Comparison of ENCODE assay signal across 8 cellular contexts in the genomic region with DNA sequence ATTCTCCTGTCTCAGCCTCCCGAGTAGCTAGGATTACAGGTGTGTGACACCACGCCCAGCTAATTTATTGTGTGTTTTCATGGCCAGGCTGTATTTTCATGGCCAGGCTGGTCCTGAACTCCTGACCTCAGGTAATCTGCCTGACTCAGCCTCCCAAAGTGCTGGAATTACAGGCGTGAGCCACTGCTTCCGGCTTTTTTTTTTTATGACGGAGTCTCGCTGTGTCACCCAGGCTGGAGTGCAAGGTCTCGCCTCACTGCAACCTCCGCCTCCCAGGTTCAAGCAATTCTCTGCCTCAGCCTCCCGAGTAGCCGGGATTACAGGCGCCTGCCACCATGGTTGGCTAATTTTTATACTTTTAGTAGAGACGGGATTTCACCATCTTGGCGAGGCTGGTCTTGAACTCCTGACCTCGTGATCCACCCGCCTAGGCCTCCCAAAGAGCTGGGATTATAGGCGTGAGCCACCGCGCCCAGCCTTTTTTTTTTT. TPM values are rescaled to one million over a fixed set of nuclear protein-coding genes. Genes with fewer than 3 reads are reported as not detected.
A peak's percentile ranks its signal among the peaks of the same experiment; 100 is the strongest.
DNase-seq lines count a peak whose midpoint lies in the region; FAIRE-seq and TF ChIP-seq lines count a peak whose summit lies in the region.
"Not testable (repeated sequence)": the region's sequence is repeated elsewhere in the genome, so short reads cannot be mapped to it uniquely, and the experiment has no call there.
"Had no signal": no experiment of that assay in that cellular context is flagged by ENCODE, and none has a peak within 500 bp of the region (broad histone marks: within the 10 kb centered on the region; RNA-seq: fewer than 3 reads in every experiment).

No MANE protein-coding gene starts in this region.

- BruUV-seq in OCI-LY7 (replicated peaks; lab: Mats Ljungman, UMichigan) = not testable (repeated sequence)

- H3K79me1 ChIP-seq in H1 (ENCODE audit: low read depth, low read length) = not testable (repeated sequence)

- not testable (repeated sequence) for H2AFZ ChIP-seq in OCI-LY7 (ENCODE audit: low read length); H1 (ENCODE audit: low read length)

- not testable (repeated sequence) for H2BK120ac ChIP-seq in H1 (replicated peaks; ENCODE audit: low read depth, low read length)

- not testable (repeated sequence) for H3K9me2 ChIP-seq in OCI-LY7 (ENCODE audit: insufficient read depth, low read length)

- peak overlapping the region; percentile 87; the same call in 1 of the 2 replicates for H2BK20ac ChIP-seq in H1 (ENCODE audit: low read length)

- H4K8ac ChIP-seq in H1 (ENCODE audit: extremely low read depth, insufficient read depth, low read length) = not testable (repeated sequence)

- not testable (repeated sequence) for H4K20me1 ChIP-seq in BLaER1 treated with 17β-estradiol and CSF1 and Interleukin-3, amounts not matched to agents 10 nM and 100 nM; OCI-LY7 (ENCODE audit: insufficient read depth, low read length); H1 (replicated peaks in 1 of 2; ENCODE audit: control insufficient read depth in 1 of 2, insufficient read depth in 2 of 2, low read length in 2 of 2)

- peaks cover 11 to 28% (median 25%) of the 10 kb centered on the region in 10 experiments for H3K4me1 ChIP-seq in BLaER1 treated with 17β-estradiol and CSF1 and Interleukin-3, amounts not matched to agents 10 nM and 100 nM
- peaks cover 50% of the 10 kb centered on the region for H3K4me1 ChIP-seq in OCI-LY7 (ENCODE audit: insufficient read depth, low read length, poor library complexity, severe bottlenecking)
- H3K4me1 ChIP-seq in H1 (replicated peaks in 1 of 4; ENCODE audit: control insufficient read depth in 3 of 4, insufficient read depth in 4 of 4, low read length in 3 of 4) = not testable (repeated sequence)

- H2AK5ac ChIP-seq in H1 (ENCODE audit: low read depth, low read length) = not testable (repeated sequence)

- intact Hi-C loops in OCI-LY7 (cut with micrococcal nuclease; ENCODE audit: unreplicated experiment) = not testable (repeated sequence)

- POLR2A ChIA-PET in OCI-LY7 (lab: Charles Lee) (interaction anchor here (0.6 to 16.1 kb wide), 6 partner anchors 10 to 1786 kb away, joined by 3 to 793 read pairs (median 6); a partner anchor contains a TSS), H1 (lab: Charles Lee; ENCODE audit: partially characterized antibody) (interaction anchor here (0.6 to 43.5 kb wide), 13 partner anchors 9 to 1840 kb away, joined by 3 to 1982 read pairs (median 4); a partner anchor contains a TSS)
- POLR2A ChIA-PET in activated CD4-positive, alpha-beta memory T cell treated with anti-CD3 and anti-CD28 coated beads, Interleukin-2, amount 10 ng/mL, durations not matched to agents 7 days and 5 days (lab: Charles Lee) = interaction anchor here (1.0 to 16.9 kb wide), 6 partner anchors 8 to 135 kb away, joined by 3 to 2531 read pairs (median 218); a partner anchor contains a TSS

- WGBS in H1 (ENCODE audit: extremely low coverage in 1 of 2, insufficient coverage in 1 of 2, insufficient read length in 1 of 2, insufficient replicate concordance in 2 of 2, low coverage in 1 of 2, low lambda C conversion rate in 2 of 2, missing lambda C conversion rate in 1 of 2), 2 experiments = 97% methylated on average over 15 of the region's 18 CpGs; no CpG with 5 or more reads in 1 of the 2 experiments

- FAIRE-seq in H1 (lab: Jason Lieb, UNC) = not testable (repeated sequence)

- not testable (repeated sequence) for H3K18ac ChIP-seq in H1 (ENCODE audit: extremely low read depth, low read length)

- not testable (repeated sequence) for H3K23ac ChIP-seq in H1 (ENCODE audit: insufficient read length)

- TF ChIP-seq POLR2A in H1 (IDR thresholded peaks at IDR 0.05; ENCODE audit: control extremely low read depth in 1 of 2, low read depth in 2 of 2, low read length in 2 of 2) = not testable (repeated sequence)

- H3K9me3 Mint-ChIP-seq in HFFc6; activated CD4-positive, alpha-beta memory T cell treated with anti-CD3 and anti-CD28 coated beads, Interleukin-2, amount 10 ng/mL, durations not matched to agents 7 days and 5 days; activated naive CD4-positive, alpha-beta T cell treated with anti-CD3 and anti-CD28 coated beads, Interleukin-2, amount 10 ng/mL, durations not matched to agents 7 days and 5 days; neural crest cell: not testable (repeated sequence)

- H3K9me3 ChIP-seq in BLaER1 treated with 17β-estradiol and CSF1 and Interleukin-3, amounts not matched to agents 10 nM and 100 nM (replicated peaks in 1 of 11); OCI-LY7 (ENCODE audit: low read length); H1 (ENCODE audit: insufficient read depth in 2 of 2, low read depth in 1 of 2, low read length in 1 of 2): not testable (repeated sequence)

- H3K27me3 ChIP-seq in BLaER1 treated with 17β-estradiol and CSF1 and Interleukin-3, amounts not matched to agents 10 nM and 100 nM; H1 (replicated peaks in 1 of 4; ENCODE audit: control insufficient read depth in 3 of 4, extremely low read depth in 1 of 4, insufficient read depth in 3 of 4, low read length in 3 of 4): not testable (repeated sequence)

- H3K14ac ChIP-seq in H1 (ENCODE audit: insufficient read length) = not testable (repeated sequence)

- H4K91ac ChIP-seq in H1 (replicated peaks; ENCODE audit: insufficient read length, low read length) = not testable (repeated sequence)

- not testable (repeated sequence) for TF ChIP-seq RAD21 in H1 (IDR thresholded peaks at IDR 0.05 in 1 of 2, conservative IDR thresholded peaks at IDR 0.05 in 1 of 2; ENCODE audit: low read depth in 2 of 2, low read length in 2 of 2)

- not testable (repeated sequence) for DNase-seq in HFFc6; OCI-LY7 (ENCODE audit: low spot score); activated CD4-positive, alpha-beta memory T cell treated with anti-CD3 and anti-CD28 coated beads, Interleukin-2, amount 10 ng/mL, durations not matched to agents 7 days and 5 days; activated naive CD4-positive, alpha-beta T cell treated with anti-CD3 and anti-CD28 coated beads, Interleukin-2, amount 10 ng/mL, durations not matched to agents 7 days and 5 days; H1 (ENCODE audit: low read depth in 1 of 2, low spot score in 2 of 2); neural crest cell (ENCODE audit: low read depth, low spot score)

- H3K4me1 Mint-ChIP-seq in HFFc6 (ENCODE audit: low read depth) (peaks cover 33% of the 10 kb centered on the region), neural crest cell (peaks cover 33% of the 10 kb centered on the region)
- peaks cover 39% of the 10 kb centered on the region for H3K4me1 Mint-ChIP-seq in activated CD4-positive, alpha-beta memory T cell treated with anti-CD3 and anti-CD28 coated beads, Interleukin-2, amount 10 ng/mL, durations not matched to agents 7 days and 5 days
- peaks cover 53% of the 10 kb centered on the region for H3K4me1 Mint-ChIP-seq in activated naive CD4-positive, alpha-beta T cell treated with anti-CD3 and anti-CD28 coated beads, Interleukin-2, amount 10 ng/mL, durations not matched to agents 7 days and 5 days

- not testable (repeated sequence) for H3K56ac ChIP-seq in H1 (replicated peaks; ENCODE audit: insufficient read length, low read depth, low read length)

- H3K79me2 ChIP-seq in OCI-LY7 (ENCODE audit: insufficient read depth, low read depth, low read length); H1 (ENCODE audit: control insufficient read depth in 1 of 2, insufficient read depth in 2 of 2, low read length in 2 of 2): not testable (repeated sequence)

- H3K36me3 Mint-ChIP-seq in HFFc6 (ENCODE audit: low read depth); activated naive CD4-positive, alpha-beta T cell treated with anti-CD3 and anti-CD28 coated beads, Interleukin-2, amount 10 ng/mL, durations not matched to agents 7 days and 5 days; neural crest cell (ENCODE audit: low read depth): not testable (repeated sequence)
- H3K36me3 Mint-ChIP-seq in activated CD4-positive, alpha-beta memory T cell treated with anti-CD3 and anti-CD28 coated beads, Interleukin-2, amount 10 ng/mL, durations not matched to agents 7 days and 5 days (ENCODE audit: low read depth) = peaks cover 10% of the 10 kb centered on the region

- H2BK5ac ChIP-seq in H1 (ENCODE audit: low read depth, low read length) = not testable (repeated sequence)

- H3K27ac Mint-ChIP-seq in HFFc6 = peak overlapping the region; percentile 98
- peak overlapping the region; percentile 99 for H3K27ac Mint-ChIP-seq in activated CD4-positive, alpha-beta memory T cell treated with anti-CD3 and anti-CD28 coated beads, Interleukin-2, amount 10 ng/mL, durations not matched to agents 7 days and 5 days
- H3K27ac Mint-ChIP-seq in activated naive CD4-positive, alpha-beta T cell treated with anti-CD3 and anti-CD28 coated beads, Interleukin-2, amount 10 ng/mL, durations not matched to agents 7 days and 5 days = peak overlapping the region; percentile 42
- H3K27ac Mint-ChIP-seq in neural crest cell (ENCODE audit: unreplicated experiment) = not testable (repeated sequence)

- H3K4me3 Mint-ChIP-seq in HFFc6; activated CD4-positive, alpha-beta memory T cell treated with anti-CD3 and anti-CD28 coated beads, Interleukin-2, amount 10 ng/mL, durations not matched to agents 7 days and 5 days: not testable (repeated sequence)
- H3K4me3 Mint-ChIP-seq in activated naive CD4-positive, alpha-beta T cell treated with anti-CD3 and anti-CD28 coated beads, Interleukin-2, amount 10 ng/mL, durations not matched to agents 7 days and 5 days = peak overlapping the region; percentile 91
- H3K4me3 Mint-ChIP-seq in neural crest cell = peak overlapping the region; percentile 66

- peak overlapping the region in 8 of 11 experiments; percentile 36 to 99 (median 97); a peak in 10 of 22 replicates for H3K27ac ChIP-seq in BLaER1 treated with 17β-estradiol and CSF1 and Interleukin-3, amounts not matched to agents 10 nM and 100 nM
- peak overlapping the region; percentile 93 for H3K27ac ChIP-seq in OCI-LY7 (ENCODE audit: low read depth, low read length, poor library complexity, severe bottlenecking)
- not testable (repeated sequence) for H3K27ac ChIP-seq in H1 (ENCODE audit: low read depth, low read length)

- H2BK15ac ChIP-seq in H1 (ENCODE audit: low read length) = not testable (repeated sequence)

- H3K4ac ChIP-seq in H1 (replicated peaks; ENCODE audit: insufficient read length, low read depth, low read length) = not testable (repeated sequence)

- peak overlapping the region; percentile 86; the same call in 1 of the 2 replicates for H2BK12ac ChIP-seq in H1 (ENCODE audit: low read depth, low read length)

- not testable (repeated sequence) for H3K36me3 ChIP-seq in BLaER1 treated with 17β-estradiol and CSF1 and Interleukin-3, amounts not matched to agents 10 nM and 100 nM; OCI-LY7 (ENCODE audit: insufficient read depth, low read length); H1 (ENCODE audit: control insufficient read depth in 2 of 4, insufficient read depth in 4 of 4, low read length in 3 of 4)

- CTCF ChIA-PET in OCI-LY7 (lab: Charles Lee; ENCODE audit: unreplicated experiment); activated naive CD4-positive, alpha-beta T cell treated with anti-CD3 and anti-CD28 coated beads, Interleukin-2, amount 10 ng/mL, durations not matched to agents 7 days and 5 days (lab: Charles Lee): not testable (repeated sequence)
- CTCF ChIA-PET in activated CD4-positive, alpha-beta memory T cell treated with anti-CD3 and anti-CD28 coated beads, Interleukin-2, amount 10 ng/mL, durations not matched to agents 7 days and 5 days (lab: Charles Lee) = interaction anchor here (1.2 to 3.5 kb wide), 2 partner anchors 27 to 44 kb away, joined by 4 to 15 read pairs; no protein-coding TSS in a partner anchor
- CTCF ChIA-PET in H1 (lab: Charles Lee; ENCODE audit: partially characterized antibody) = interaction anchor here (0.8 to 2.2 kb wide), 3 partner anchors 9 to 35 kb away, joined by 3 to 4 read pairs (median 3); partner anchors contain the start of gene HFE

- not testable (repeated sequence) for TF ChIP-seq EP300 in H1 (IDR thresholded peaks at IDR 0.05; ENCODE audit: borderline replicate concordance in 1 of 2, low read depth in 2 of 2, low read length in 2 of 2)

- peak overlapping the region in 6 of 11 experiments; percentile 77 to 91 (median 84); a peak in 7 of 22 replicates for H3K4me2 ChIP-seq in BLaER1 treated with 17β-estradiol and CSF1 and Interleukin-3, amounts not matched to agents 10 nM and 100 nM
- 0 out of 2 replicates have a peak overlapping the region, but pooled peaks have one; percentile 7 for H3K4me2 ChIP-seq in OCI-LY7 (ENCODE audit: low read length)
- H3K4me2 ChIP-seq in H1 (ENCODE audit: insufficient read depth in 1 of 2, low read depth in 2 of 2, low read length in 2 of 2) = not testable (repeated sequence)

- H3K27me3 Mint-ChIP-seq in HFFc6 (ENCODE audit: insufficient read depth); activated CD4-positive, alpha-beta memory T cell treated with anti-CD3 and anti-CD28 coated beads, Interleukin-2, amount 10 ng/mL, durations not matched to agents 7 days and 5 days; activated naive CD4-positive, alpha-beta T cell treated with anti-CD3 and anti-CD28 coated beads, Interleukin-2, amount 10 ng/mL, durations not matched to agents 7 days and 5 days; neural crest cell (ENCODE audit: low read depth): not testable (repeated sequence)

- H4K5ac ChIP-seq in H1 (ENCODE audit: insufficient read length, low read depth, low read length) = not testable (repeated sequence)

- H3K23me2 ChIP-seq in H1 (ENCODE audit: low read depth, low read length) = not testable (repeated sequence)

- H3K4me3 ChIP-seq in BLaER1 treated with 17β-estradiol and CSF1 and Interleukin-3, amounts not matched to agents 10 nM and 100 nM; OCI-LY7 (ENCODE audit: low read depth, low read length, poor library complexity, severe bottlenecking); H1 (ENCODE audit: extremely low read depth in 1 of 4, insufficient read depth in 2 of 4, low read depth in 3 of 4, low read length in 4 of 4): not testable (repeated sequence)

- H3K9ac ChIP-seq in BLaER1 treated with 17β-estradiol and CSF1 and Interleukin-3, amounts not matched to agents 10 nM and 100 nM; H1 (replicated peaks in 1 of 4; ENCODE audit: extremely low read depth in 1 of 4, low read depth in 3 of 4, low read length in 3 of 4): not testable (repeated sequence)

- TF ChIP-seq CTCF in HFFc6 (IDR thresholded peaks at IDR 0.05); OCI-LY7 (conservative IDR thresholded peaks at IDR 0.05; ENCODE audit: low read length); H1 (IDR thresholded peaks at IDR 0.05; ENCODE audit: control extremely low read depth in 1 of 3, insufficient read depth in 1 of 3, low read depth in 1 of 3, low read length in 3 of 3); neural crest cell (conservative IDR thresholded peaks at IDR 0.05): not testable (repeated sequence)

RNA-seq across cellular contexts. Expression of gene HFE, which starts 34.4 kb away (rescaled TPM):
- 10 to 100 TPM; 16.1 to 21.7 (median 18.3) TPM for total RNA-seq in HFFc6 (2021; fragmentation: NEBNext Ultra II Directional; extraction: Animal tissue kit (Norgen Biotek cat#: 25700))
- total RNA-seq in OCI-LY7 (2014; rRNA removed; shearing (Covaris generic)) = 0.18 and 0.69 TPM in 2 replicates
- total RNA-seq in OCI-LY7 (2022) (0.57 and 0.72 TPM in 2 replicates), neural crest cell (1.7 and 2.4 TPM in 2 replicates)
- total RNA-seq in activated CD4-positive, alpha-beta memory T cell treated with anti-CD3 and anti-CD28 coated beads, Interleukin-2, amount 10 ng/mL, durations not matched to agents 7 days and 5 days = 1 to 10 TPM; 3.1 to 3.4 TPM
- total RNA-seq in H1 (2021; fragmentation: NEBNext Ultra II Directional; extraction: Animal tissue kit (Norgen Biotek cat#: 25700)) = 1.6 and 2.0 TPM in 2 replicates
- 0.80 and 1.6 TPM in 2 replicates for polyA plus RNA-seq in H1 (2011; rRNA removed)
- 2.0 TPM for polyA plus RNA-seq in H1 (2011; cell fraction: cytosol; rRNA removed)
- polyA plus RNA-seq in H1 (2011; cell fraction: nucleus; rRNA removed) = 2.1 TPM
- 1.9 to 3.3 TPM (median 2.0 TPM) in 4 replicates for polyA plus RNA-seq in H1 (2012, experiment 1 of 2)
- polyA plus RNA-seq in H1 (2012, experiment 2 of 2) = 0.33 TPM
- 0.95 TPM for polyA plus RNA-seq in H1 (2013, experiment 1 of 2)
- polyA plus RNA-seq in H1 (2013, experiment 2 of 2) = 1.4 TPM
- 3.2 and 3.4 TPM in 2 replicates for polyA minus RNA-seq in H1 (2011; rRNA and poly(A)+ RNA removed)
- polyA minus RNA-seq in H1 (2011; cell fraction: cytosol; rRNA and poly(A)+ RNA removed) = 1.5 TPM
- 3.6 TPM for polyA minus RNA-seq in H1 (2011; cell fraction: nucleus; rRNA and poly(A)+ RNA removed)
- total RNA-seq: PC-3 had no signal
